In genomic region chrY:7344661-7345060, GRCh38 we compare ENCODE assay signal across 9 cellular contexts.
DNase-seq lines count a peak whose midpoint lies in the region; ATAC-seq and TF ChIP-seq lines count a peak whose summit lies in the region.
"Had no signal": no experiment of that assay in that cellular context is flagged by ENCODE, and none has a peak within 500 bp of the region (broad histone marks: within the 10 kb centered on the region; RNA-seq: fewer than 3 reads in every experiment).

No MANE protein-coding gene starts in this region.

- no peaks in the 10 kb centered on the region for H3K9me3 ChIP-seq in osteoblast (ENCODE audit: low read depth, low read length)

- H3K4me3 ChIP-seq in osteoblast (ENCODE audit: insufficient read depth, low read length), result no peak overlapping the region

- no peak overlapping the region for H2AFZ ChIP-seq in osteoblast (ENCODE audit: low read length)

- H3K4me2 ChIP-seq in osteoblast (ENCODE audit: insufficient read depth, low read length), result no peak overlapping the region

- DNase-seq in A172 (ENCODE audit: low spot score) (peak; percentile 35), GM20000 (ENCODE audit: low spot score) (peak; percentile 28), inferior parietal cortex (ENCODE audit: extremely low spot score) (peak; percentile 65), osteoblast (ENCODE audit: insufficient read length, low spot score, missing footprints) (no peak), NOMO-1 treated with dmso at 0.1 percent for 144 hours (lab: John Stamatoyannopoulos, UW; ENCODE audit: unreplicated experiment) (no peak), GOT3 (lab: John Stamatoyannopoulos, UW) (no peak)
- peak; percentile 30 to 46 for DNase-seq in activated CD4-positive, alpha-beta T cell treated with anti-CD3 and anti-CD28 coated beads, Interleukin-2, amount 50 U/mL, for 4 hours
- DNase-seq: naive B cell had no signal

- TF ChIP-seq CTCF in GM20000 (IDR thresholded peaks at IDR 0.05; ENCODE audit: extremely low read depth, missing control alignments) (peak; percentile 55), osteoblast (IDR thresholded peaks at IDR 0.05; ENCODE audit: extremely low read depth, low read depth, low read length) (no peak)

- H3K27me3 ChIP-seq in osteoblast (ENCODE audit: insufficient read depth, low read length), result no peaks in the 10 kb centered on the region

- H4K20me1 ChIP-seq in osteoblast (ENCODE audit: insufficient read depth, low read length), result no peaks in the 10 kb centered on the region

- no peaks in the 10 kb centered on the region for H3K36me3 ChIP-seq in osteoblast (ENCODE audit: insufficient read depth, low read length)

- ATAC-seq in HG03135 (IDR thresholded peaks at IDR 0.05; ENCODE audit: unreplicated experiment), result no peak

- no peaks in the 10 kb centered on the region for H3K4me1 ChIP-seq in osteoblast (ENCODE audit: insufficient read depth, low read length)

- no peaks in the 10 kb centered on the region for H3K79me2 ChIP-seq in osteoblast (ENCODE audit: insufficient read depth, low read length)

- H3K27ac ChIP-seq in osteoblast (ENCODE audit: low read depth, low read length), result no peak overlapping the region

Comparison
In these comparisons a context has a peak if more than half of its experiments do, and no peak if none do; other contexts are left out.
1. DNase-seq: peak in A172 (single experiment), GM20000 (single experiment), activated CD4-positive, alpha-beta T cell treated with anti-CD3 and anti-CD28 coated beads, Interleukin-2, amount 50 U/mL, for 4 hours (2 of 2) and inferior parietal cortex (single experiment); none in osteoblast (single experiment), NOMO-1 treated with dmso at 0.1 percent for 144 hours (single experiment) and GOT3 (single experiment).